In the genomic region with DNA sequence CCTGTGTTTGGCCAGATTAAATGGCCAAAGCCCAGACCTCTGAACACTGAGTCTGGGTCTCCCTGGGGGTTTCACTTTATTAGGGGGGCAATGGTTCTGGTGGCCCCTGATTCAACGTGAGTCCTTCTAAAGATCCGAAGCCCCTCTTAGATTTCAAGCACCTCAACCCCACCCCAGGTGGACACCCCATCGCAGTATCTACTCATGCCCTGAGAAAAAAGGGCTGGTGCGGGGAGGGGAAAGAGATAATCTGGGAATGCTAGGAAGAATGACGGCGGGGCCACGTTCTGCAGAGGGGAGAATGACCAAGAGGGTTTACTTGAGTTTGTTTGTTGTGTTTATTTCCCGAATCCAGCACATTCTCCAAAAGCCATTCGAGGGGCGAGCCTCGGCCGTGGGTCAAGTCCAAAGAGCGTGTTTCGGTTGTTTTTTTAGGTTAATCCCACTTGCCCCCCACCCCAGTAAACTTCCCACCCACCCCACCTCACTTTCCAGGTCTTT, we compare ENCODE assay signal across 8 cellular contexts. TPM values are rescaled to one million over a fixed set of nuclear protein-coding genes. Genes with fewer than 3 reads are reported as not detected.
DNase-seq lines count a peak whose midpoint lies in the region; ATAC-seq and TF ChIP-seq lines count a peak whose summit lies in the region.

No MANE protein-coding gene starts in this region.

- H3K36me3 ChIP-seq in HEK293 (ENCODE audit: control insufficient read depth in 2 of 2, insufficient read depth in 1 of 2, low read length in 2 of 2) (no peaks in the 10 kb centered on the region), breast epithelium (no peaks in the 10 kb centered on the region), mucosa of descending colon (ENCODE audit: low read depth) (no peaks in the 10 kb centered on the region)

- H3K9me3 ChIP-seq in HEK293 (ENCODE audit: control insufficient read depth, insufficient read depth, low read depth, low read length) (no peaks in the 10 kb centered on the region), breast epithelium (no peaks in the 10 kb centered on the region), mucosa of descending colon (no peaks in the 10 kb centered on the region)

- TF ChIP-seq POLR2A in breast epithelium (IDR thresholded peaks at IDR 0.05): no peak

- ATAC-seq in mucosa of descending colon (no peak), HG03378 (IDR thresholded peaks at IDR 0.05; ENCODE audit: unreplicated experiment) (no peak), GM19395 (IDR thresholded peaks at IDR 0.05; ENCODE audit: unreplicated experiment) (no peak), sciatic nerve (no peak), HG02970 (IDR thresholded peaks at IDR 0.05; ENCODE audit: low FRiP score, unreplicated experiment) (no peak)

- POLR2A ChIA-PET in HEK293 (lab: Yijun Ruan, JAX): interaction anchor here (0.6 to 1.0 kb wide), 3 partner anchors 12 to 40 kb away, joined by 3 read pairs; no protein-coding TSS in a partner anchor

- peak; percentile 35 for DNase-seq in 8988T
- DNase-seq in breast epithelium (ENCODE audit: low spot score in 2 of 2): no peak
- peak in 1 of 3 donors; percentile 54 for DNase-seq in mucosa of descending colon
- no peak for DNase-seq in sciatic nerve (ENCODE audit: low spot score)

- H3K4me3 ChIP-seq in HEK293 (ENCODE audit: low read depth, low read length): peak overlapping the region; percentile 89
- peak overlapping the region; percentile 69 to 98 (median 96) for H3K4me3 ChIP-seq in breast epithelium
- H3K4me3 ChIP-seq in mucosa of descending colon: peak overlapping the region; percentile 90

- H3K4me1 ChIP-seq in HEK293 (ENCODE audit: control insufficient read depth, insufficient read depth, low read length): peaks cover 24% of the 10 kb centered on the region
- peaks cover 0 to 8% of the 10 kb centered on the region in 2 donors for H3K4me1 ChIP-seq in breast epithelium
- peaks cover 45% of the 10 kb centered on the region for H3K4me1 ChIP-seq in mucosa of descending colon (ENCODE audit: low read depth)

- CTCF ChIA-PET in HEK293 (lab: Yijun Ruan, JAX): interaction anchor here (0.7 to 2.7 kb wide), 2 partner anchors 11 to 29 kb away, joined by 3 to 9 read pairs; no protein-coding TSS in a partner anchor

- H3K27ac ChIP-seq in HEK293 (ENCODE audit: extremely low read depth, low read depth, low read length) (peak overlapping the region; percentile 89), breast epithelium (peak overlapping the region; percentile 92 to 96)

- TF ChIP-seq CTCF in HEK293 (tag by site-specific recombination; IDR thresholded peaks at IDR 0.05) (no peak; the same call in 1 of the 2 replicates), breast epithelium (IDR thresholded peaks at IDR 0.05) (peak in 1 of 3 donors; percentile 2), mucosa of descending colon (IDR thresholded peaks at IDR 0.05) (no peak)

- no peaks in the 10 kb centered on the region for H3K27me3 ChIP-seq in breast epithelium

- intact Hi-C loops in breast epithelium (cut with DNase I; ENCODE audit: low total_unique reads) (loop anchor here (5.0 kb wide), 1 partner anchor 1158 kb away; no protein-coding TSS in a partner anchor), mucosa of descending colon (cut with DNase I, micrococcal nuclease) (no loop called here), sciatic nerve (cut with DNase I) (no loop called here)

TF ChIP-seq in HEK293, 187 proteins besides CTCF, POLR2A, EP300 and RAD21:
- TF ChIP-seq, protein P1, sequence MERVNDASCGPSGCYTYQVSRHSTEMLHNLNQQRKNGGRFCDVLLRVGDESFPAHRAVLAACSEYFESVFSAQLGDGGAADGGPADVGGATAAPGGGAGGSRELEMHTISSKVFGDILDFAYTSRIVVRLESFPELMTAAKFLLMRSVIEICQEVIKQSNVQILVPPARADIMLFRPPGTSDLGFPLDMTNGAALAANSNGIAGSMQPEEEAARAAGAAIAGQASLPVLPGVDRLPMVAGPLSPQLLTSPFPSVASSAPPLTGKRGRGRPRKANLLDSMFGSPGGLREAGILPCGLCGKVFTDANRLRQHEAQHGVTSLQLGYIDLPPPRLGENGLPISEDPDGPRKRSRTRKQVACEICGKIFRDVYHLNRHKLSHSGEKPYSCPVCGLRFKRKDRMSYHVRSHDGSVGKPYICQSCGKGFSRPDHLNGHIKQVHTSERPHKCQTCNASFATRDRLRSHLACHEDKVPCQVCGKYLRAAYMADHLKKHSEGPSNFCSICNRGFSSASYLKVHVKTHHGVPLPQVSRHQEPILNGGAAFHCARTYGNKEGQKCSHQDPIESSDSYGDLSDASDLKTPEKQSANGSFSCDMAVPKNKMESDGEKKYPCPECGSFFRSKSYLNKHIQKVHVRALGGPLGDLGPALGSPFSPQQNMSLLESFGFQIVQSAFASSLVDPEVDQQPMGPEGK (tag by site-specific recombination; IDR thresholded peaks at IDR 0.05): peak; percentile 25; the same call in 1 of the 2 replicates
- TF ChIP-seq, protein P2, sequence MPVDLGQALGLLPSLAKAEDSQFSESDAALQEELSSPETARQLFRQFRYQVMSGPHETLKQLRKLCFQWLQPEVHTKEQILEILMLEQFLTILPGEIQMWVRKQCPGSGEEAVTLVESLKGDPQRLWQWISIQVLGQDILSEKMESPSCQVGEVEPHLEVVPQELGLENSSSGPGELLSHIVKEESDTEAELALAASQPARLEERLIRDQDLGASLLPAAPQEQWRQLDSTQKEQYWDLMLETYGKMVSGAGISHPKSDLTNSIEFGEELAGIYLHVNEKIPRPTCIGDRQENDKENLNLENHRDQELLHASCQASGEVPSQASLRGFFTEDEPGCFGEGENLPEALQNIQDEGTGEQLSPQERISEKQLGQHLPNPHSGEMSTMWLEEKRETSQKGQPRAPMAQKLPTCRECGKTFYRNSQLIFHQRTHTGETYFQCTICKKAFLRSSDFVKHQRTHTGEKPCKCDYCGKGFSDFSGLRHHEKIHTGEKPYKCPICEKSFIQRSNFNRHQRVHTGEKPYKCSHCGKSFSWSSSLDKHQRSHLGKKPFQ (tag by site-specific recombination; IDR thresholded peaks at IDR 0.05): no peak
- TF ChIP-seq ZNF114 (tag by site-specific recombination; IDR thresholded peaks at IDR 0.05) (no peak), GLIS2 (tag by site-specific recombination; IDR thresholded peaks at IDR 0.05) (no peak), GFI1B (tag by site-specific recombination; IDR thresholded peaks at IDR 0.05) (no peak), ZNF76 (tag by site-specific recombination; IDR thresholded peaks at IDR 0.05; ENCODE audit: borderline replicate concordance, low read depth) (no peak), ZBTB48 (tag by site-specific recombination; IDR thresholded peaks at IDR 0.05) (no peak), ZNF654 (tag by site-specific recombination; IDR thresholded peaks at IDR 0.05; ENCODE audit: low read depth) (no peak), ZNF292 (tag by site-specific recombination; IDR thresholded peaks at IDR 0.05; ENCODE audit: borderline replicate concordance, low read depth) (no peak), ZNF658 (tag by site-specific recombination; IDR thresholded peaks at IDR 0.05) (no peak), ZNF391 (tag by site-specific recombination; IDR thresholded peaks at IDR 0.05; ENCODE audit: borderline replicate concordance, low read depth) (no peak), ZNF223 (tag by site-specific recombination; IDR thresholded peaks at IDR 0.05) (no peak)
- TF ChIP-seq, protein P3, sequence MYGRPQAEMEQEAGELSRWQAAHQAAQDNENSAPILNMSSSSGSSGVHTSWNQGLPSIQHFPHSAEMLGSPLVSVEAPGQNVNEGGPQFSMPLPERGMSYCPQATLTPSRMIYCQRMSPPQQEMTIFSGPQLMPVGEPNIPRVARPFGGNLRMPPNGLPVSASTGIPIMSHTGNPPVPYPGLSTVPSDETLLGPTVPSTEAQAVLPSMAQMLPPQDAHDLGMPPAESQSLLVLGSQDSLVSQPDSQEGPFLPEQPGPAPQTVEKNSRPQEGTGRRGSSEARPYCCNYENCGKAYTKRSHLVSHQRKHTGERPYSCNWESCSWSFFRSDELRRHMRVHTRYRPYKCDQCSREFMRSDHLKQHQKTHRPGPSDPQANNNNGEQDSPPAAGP (tag by site-specific recombination; IDR thresholded peaks at IDR 0.05): 0 out of 2 replicates have a peak, but pooled peaks have one; percentile 1
- TF ChIP-seq, protein P4, sequence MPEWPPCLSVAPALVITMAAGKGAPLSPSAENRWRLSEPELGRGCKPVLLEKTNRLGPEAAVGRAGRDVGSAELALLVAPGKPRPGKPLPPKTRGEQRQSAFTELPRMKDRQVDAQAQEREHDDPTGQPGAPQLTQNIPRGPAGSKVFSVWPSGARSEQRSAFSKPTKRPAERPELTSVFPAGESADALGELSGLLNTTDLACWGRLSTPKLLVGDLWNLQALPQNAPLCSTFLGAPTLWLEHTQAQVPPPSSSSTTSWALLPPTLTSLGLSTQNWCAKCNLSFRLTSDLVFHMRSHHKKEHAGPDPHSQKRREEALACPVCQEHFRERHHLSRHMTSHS (tag by site-specific recombination; IDR thresholded peaks at IDR 0.05): no peak
TF ChIP-seq in HEK293: peak in this region for 2.

RNA-seq across cellular contexts. Expression of a gene that starts 0.8 kb away (rescaled TPM):
- total RNA-seq in breast epithelium (100 to 1,000 TPM in 1 of 3 donors, 10 to 100 TPM in 2; 80.8 to 143 (median 87.7) TPM), mucosa of descending colon (100 to 1,000 TPM; 177 to 434 (median 373) TPM), sciatic nerve (138 TPM)
